In genomic region chr12:94340568-94340967, GRCh38 we compare ENCODE assay signal across 31 cellular contexts.
"Had no signal": no experiment of that assay in that cellular context is flagged by ENCODE, and none has a peak within 500 bp of the region (broad histone marks: within the 10 kb centered on the region; RNA-seq: fewer than 3 reads in every experiment).

No MANE protein-coding gene starts in this region.

- H3K4me1 Mint-ChIP-seq: naive thymus-derived CD4-positive, alpha-beta T cell; natural killer cell; nephron; stimulated activated memory B cell treated with anti-CD40 and anti-IgM and Interleukin-4, amounts not matched to agents 10 μg/mL and 1 μg/mL and 100 μg/mL, for 72 hours had no signal

- H3K27ac ChIP-seq: neural progenitor cell, ovary, parathyroid adenoma, psoas muscle, right lobe of liver, sigmoid colon, spleen, stomach, thoracic aorta, thyroid gland, tibial nerve, upper lobe of left lung, vagina had no signal

- H3K27me3 Mint-ChIP-seq: naive thymus-derived CD4-positive, alpha-beta T cell; progenitor cell of endocrine pancreas; stimulated activated memory B cell treated with anti-CD40 and anti-IgM and Interleukin-4, amounts not matched to agents 10 μg/mL and 1 μg/mL and 100 μg/mL, for 72 hours had no signal

- H3K4me3 ChIP-seq: neural progenitor cell, ovary, psoas muscle, right lobe of liver, sigmoid colon, smooth muscle cell, spleen, stomach, thoracic aorta, thyroid gland, tibial nerve, upper lobe of left lung, vagina had no signal

- H3K4me1 ChIP-seq: neural progenitor cell, parathyroid adenoma, psoas muscle, right lobe of liver, sigmoid colon, spleen, stomach, thyroid gland, tibial nerve, vagina had no signal

- DNase-seq: naive thymus-derived CD4-positive, alpha-beta T cell; natural killer cell; occipital lobe; ovary; posterior cingulate gyrus; psoas muscle; right cardiac atrium; right lobe of liver; sigmoid colon; spleen; stimulated activated CD4-positive, alpha-beta T cell treated with anti-CD3 and anti-CD28 coated beads, Interleukin-12 subunit alpha, Interleukin-12 subunit beta, amount 100 ng/mL, for 4 hours; stimulated activated CD4-positive, alpha-beta T cell treated with anti-CD3 and anti-CD28 coated beads, Interleukin-1b, Interleukin-23, amount 100 ng/mL, for 48 hours; stimulated activated CD4-positive, alpha-beta T cell treated with anti-CD3 and anti-CD28 coated beads, Interleukin-4, amount 100 ng/mL, for 1 hour; stimulated activated CD4-positive, alpha-beta T cell treated with anti-CD3 and anti-CD28 coated beads, Interleukin-4, amount 100 ng/mL, for 4 hours; stimulated activated CD8-positive, alpha-beta memory T cell treated with anti-CD3 and anti-CD28 coated beads, Interleukin-4, amount 100 ng/mL, for 48 hours; stimulated activated naive CD4-positive, alpha-beta T cell; stimulated activated naive CD8-positive, alpha-beta T cell treated with anti-CD3 and anti-CD28 coated beads, Interleukin-15, Interleukin-2, amounts not matched to agents 100 U/mL and 50 U/mL, for 24 hours; stomach; thyroid gland; trophoblast cell had no signal

- ATAC-seq: naive thymus-derived CD4-positive, alpha-beta T cell; natural killer cell; psoas muscle; right cardiac atrium; stimulated activated memory B cell treated with anti-CD40 and anti-IgM and Interleukin-4, amounts not matched to agents 10 μg/mL and 1 μg/mL and 100 μg/mL, for 72 hours; stimulated activated naive CD8-positive, alpha-beta T cell treated with anti-CD3 and anti-CD28 coated beads, Interleukin-15, Interleukin-2, amounts not matched to agents 100 U/mL and 50 U/mL, for 24 hours had no signal

- FAIRE-seq: urothelium cell line had no signal

- H3K9me3 Mint-ChIP-seq: natural killer cell, nephron had no signal

- H3K9me3 ChIP-seq: ovary, psoas muscle, right lobe of liver, sigmoid colon, stomach, thoracic aorta, thyroid gland, upper lobe of left lung, vagina had no signal

- H3K4me3 Mint-ChIP-seq: naive thymus-derived CD4-positive, alpha-beta T cell; natural killer cell; nephron; neural progenitor cell; stimulated activated memory B cell treated with anti-CD40 and anti-IgM and Interleukin-4, amounts not matched to agents 10 μg/mL and 1 μg/mL and 100 μg/mL, for 72 hours had no signal

- H3K36me3 ChIP-seq: neural progenitor cell, ovary, right lobe of liver, thoracic aorta, thyroid gland, upper lobe of left lung, vagina had no signal

- H3K27ac Mint-ChIP-seq: naive thymus-derived CD4-positive, alpha-beta T cell; natural killer cell; nephron; neural progenitor cell; progenitor cell of endocrine pancreas; stimulated activated memory B cell treated with anti-CD40 and anti-IgM and Interleukin-4, amounts not matched to agents 10 μg/mL and 1 μg/mL and 100 μg/mL, for 72 hours had no signal

- H3K27me3 ChIP-seq: neural progenitor cell, ovary, right lobe of liver, sigmoid colon, spleen, stomach, thyroid gland, tibial nerve, upper lobe of left lung, vagina had no signal

- H3K9ac ChIP-seq: neural progenitor cell, parathyroid adenoma had no signal
